9 cellular contexts compared by ENCODE assay signal in genomic region chr17:12180644-12181261, GRCh38.
A peak's percentile ranks its signal among the peaks of the same experiment; 100 is the strongest.
DNase-seq lines count a peak whose midpoint lies in the region; ATAC-seq and TF ChIP-seq lines count a peak whose summit lies in the region.
"Had no signal": no experiment of that assay in that cellular context is flagged by ENCODE, and none has a peak within 500 bp of the region (broad histone marks: within the 10 kb centered on the region; RNA-seq: fewer than 3 reads in every experiment).

No MANE protein-coding gene starts in this region.

- H3K9me2 ChIP-seq in SK-N-SH, result no peaks in the 10 kb centered on the region

- CTCF ChIA-PET in SK-N-SH (lab: Yijun Ruan, JAX), result interaction anchor here (0.6 to 2.1 kb wide), 17 partner anchors 8 to 822 kb away, joined by 3 to 9 read pairs (median 3); no protein-coding TSS in a partner anchor

- no peaks in the 10 kb centered on the region for H3F3A ChIP-seq in SK-N-SH (replicated peaks; ENCODE audit: insufficient read depth)

- H3K9me3 ChIP-seq in SK-N-SH (no peaks in the 10 kb centered on the region), fibroblast of lung (ENCODE audit: control insufficient read depth, insufficient read depth, low read depth, low read length) (no peaks in the 10 kb centered on the region), osteoblast (ENCODE audit: low read depth, low read length) (no peaks in the 10 kb centered on the region)
- H3K9me3 ChIP-seq: BLaER1 had no signal

- H2AFZ ChIP-seq in SK-N-SH (ENCODE audit: low read depth) (peak overlapping the region; percentile 54; the same call in 1 of the 2 replicates), fibroblast of lung (ENCODE audit: low read length) (no peak overlapping the region), osteoblast (ENCODE audit: low read length) (peak overlapping the region; percentile 48)

- H4K20me1 ChIP-seq in SK-N-SH (ENCODE audit: insufficient read depth) (no peaks in the 10 kb centered on the region), fibroblast of lung (ENCODE audit: control insufficient read depth, extremely low read depth, insufficient read depth, low read length) (no peaks in the 10 kb centered on the region), osteoblast (ENCODE audit: insufficient read depth, low read length) (no peaks in the 10 kb centered on the region)
- H4K20me1 ChIP-seq: BLaER1 had no signal

- H3K4me1 ChIP-seq in SK-N-SH (ENCODE audit: control insufficient read depth in 1 of 2, insufficient read depth in 2 of 2, low read depth in 1 of 2, low read length in 1 of 2) (no peaks in the 10 kb centered on the region), fibroblast of lung (ENCODE audit: control insufficient read depth, extremely low read depth, insufficient read depth, low read length) (no peaks in the 10 kb centered on the region), osteoblast (ENCODE audit: insufficient read depth, low read length) (no peaks in the 10 kb centered on the region)
- H3K4me1 ChIP-seq: BLaER1 had no signal

- no peak for ATAC-seq in GM21367 (IDR thresholded peaks at IDR 0.05; ENCODE audit: unreplicated experiment)
- no peak for ATAC-seq in GM21447 (IDR thresholded peaks at IDR 0.05; ENCODE audit: unreplicated experiment)

- H3K27ac ChIP-seq in SK-N-SH (ENCODE audit: low read depth in 2 of 2, low read length in 1 of 2), result no peak overlapping the region
- H3K27ac ChIP-seq in fibroblast of lung (ENCODE audit: insufficient read depth, low read length), result no peak overlapping the region
- H3K27ac ChIP-seq in osteoblast (ENCODE audit: low read depth, low read length), result no peak overlapping the region
- H3K27ac ChIP-seq: BLaER1 had no signal

- no peak overlapping the region for H3K9ac ChIP-seq in SK-N-SH
- no peak overlapping the region for H3K9ac ChIP-seq in fibroblast of lung (ENCODE audit: insufficient read depth, low read length)
- H3K9ac ChIP-seq: BLaER1 had no signal

- TF ChIP-seq CTCF in SK-N-SH (IDR thresholded peaks at IDR 0.05) (peak; percentile 89), fibroblast of lung (conservative IDR thresholded peaks at IDR 0.05 in 1 of 2, IDR thresholded peaks at IDR 0.05 in 1 of 2; ENCODE audit: low read depth in 1 of 2, low read length in 2 of 2) (peak; percentile 72 to 77), osteoblast (IDR thresholded peaks at IDR 0.05; ENCODE audit: extremely low read depth, low read depth, low read length) (peak; percentile 79)

- peak; percentile 76 for TF ChIP-seq RAD21 in SK-N-SH (IDR thresholded peaks at IDR 0.05; ENCODE audit: low read length)

- no peaks in the 10 kb centered on the region for H3K36me3 ChIP-seq in SK-N-SH (replicated peaks in 1 of 2; ENCODE audit: control insufficient read depth in 1 of 2, insufficient read depth in 2 of 2, low read length in 1 of 2)
- no peaks in the 10 kb centered on the region for H3K36me3 ChIP-seq in fibroblast of lung (ENCODE audit: control insufficient read depth, insufficient read depth, low read length)
- H3K36me3 ChIP-seq in osteoblast (ENCODE audit: insufficient read depth, low read length), result no peaks in the 10 kb centered on the region
- H3K36me3 ChIP-seq: BLaER1 had no signal

- peak overlapping the region in 1 of 2 experiments; percentile 45; a peak in 1 of 4 replicates for H3K4me3 ChIP-seq in SK-N-SH (ENCODE audit: low read depth in 2 of 2, low read length in 1 of 2)
- H3K4me3 ChIP-seq in fibroblast of lung (replicated peaks in 1 of 4; ENCODE audit: control extremely low read depth in 1 of 4, insufficient read depth in 1 of 4, low read depth in 3 of 4, low read length in 4 of 4), result no peak overlapping the region
- no peak overlapping the region for H3K4me3 ChIP-seq in osteoblast (ENCODE audit: insufficient read depth, low read length)
- H3K4me3 ChIP-seq: BLaER1 had no signal

- 2% methylated on average over 7 of the region's 7 CpGs for WGBS in SK-N-SH (ENCODE audit: low lambda C conversion rate)

- TF ChIP-seq EP300 in SK-N-SH (IDR thresholded peaks at IDR 0.05; ENCODE audit: borderline replicate concordance in 1 of 2, low read depth in 1 of 2, low read length in 1 of 2), result no peak

- POLR2A ChIA-PET in SK-N-SH (lab: Yijun Ruan, JAX), result no interaction called here

- H3K4me2 ChIP-seq in SK-N-SH (no peak overlapping the region), fibroblast of lung (ENCODE audit: extremely low read depth, insufficient read depth, low read length) (no peak overlapping the region), osteoblast (ENCODE audit: insufficient read depth, low read length) (peak overlapping the region; percentile 46)
- H3K4me2 ChIP-seq: BLaER1 had no signal

- H3K79me2 ChIP-seq in SK-N-SH (ENCODE audit: insufficient read depth), result no peaks in the 10 kb centered on the region
- no peaks in the 10 kb centered on the region for H3K79me2 ChIP-seq in fibroblast of lung (ENCODE audit: control insufficient read depth, insufficient read depth, low read length)
- H3K79me2 ChIP-seq in osteoblast (ENCODE audit: insufficient read depth, low read length), result no peaks in the 10 kb centered on the region

- H3K27me3 ChIP-seq in SK-N-SH (ENCODE audit: insufficient read depth) (no peaks in the 10 kb centered on the region; the same call in 1 of the 2 replicates), fibroblast of lung (ENCODE audit: control insufficient read depth, insufficient read depth, low read length) (no peaks in the 10 kb centered on the region), osteoblast (ENCODE audit: insufficient read depth, low read length) (no peaks in the 10 kb centered on the region)
- H3K27me3 ChIP-seq: BLaER1 had no signal

- DNase-seq in DMS79 treated with DMSO at 0.1 percent for 48 hours (lab: John Stamatoyannopoulos, UW) (peak; percentile 0), DMS79 (lab: John Stamatoyannopoulos, UW) (no peak), HS-27A (ENCODE audit: low read depth) (peak; percentile 20), SK-N-SH (peak; percentile 39), fibroblast of lung (ENCODE audit: low read depth in 2 of 2) (peak; percentile 37 to 80), osteoblast (ENCODE audit: insufficient read length, low spot score, missing footprints) (peak; percentile 68)

TF ChIP-seq in SK-N-SH, 30 proteins besides CTCF, POLR2A, EP300 and RAD21:
- TF ChIP-seq REST (IDR thresholded peaks at IDR 0.05; ENCODE audit: low read depth, low read length) (no peak), SMC3 (IDR thresholded peaks at IDR 0.05; ENCODE audit: low read depth, low read length) (peak; percentile 37)
TF ChIP-seq in SK-N-SH: peak in this region for 1.
